8 cellular contexts compared by ENCODE assay signal in genomic region chr9:133609311-133610098, GRCh38. TPM values are rescaled to one million over a fixed set of nuclear protein-coding genes. Genes with fewer than 3 reads are reported as not detected.
A peak's percentile ranks its signal among the peaks of the same experiment; 100 is the strongest.
DNase-seq lines count a peak whose midpoint lies in the region; ATAC-seq and TF ChIP-seq lines count a peak whose summit lies in the region.

Gene FAM163B, minus strand, starts transcription at chr9:133609389. Its CDS starts 29,166 bp downstream, at chr9:133580223.

- H3K4me3 Mint-ChIP-seq in CD4-positive, alpha-beta T cell: no peak within 1 kb of the TSS

- 18% methylated on average over 61 of the region's 61 CpGs for WGBS in liver
- WGBS in testis, 2 donors: 14 to 17% methylated on average over 10 to 22 of the region's 61 CpGs
- 21 to 29% methylated on average over 18 to 19 of the region's 61 CpGs for WGBS in tibial nerve, 2 donors

- H3K27me3 Mint-ChIP-seq in CD4-positive, alpha-beta T cell: peaks cover 52% of the 10 kb centered on the region

- no peak for TF ChIP-seq POLR2A in breast epithelium (IDR thresholded peaks at IDR 0.05)
- TF ChIP-seq POLR2A in testis (IDR thresholded peaks at IDR 0.05): no peak
- TF ChIP-seq POLR2A in tibial nerve (IDR thresholded peaks at IDR 0.05): no peak

- peaks cover 38% of the 10 kb centered on the region for H3K27me3 ChIP-seq in CD4-positive, alpha-beta T cell (ENCODE audit: control insufficient read depth, insufficient read depth, low read length)
- peaks cover 2 to 95% of the 10 kb centered on the region in 2 donors for H3K27me3 ChIP-seq in breast epithelium
- H3K27me3 ChIP-seq in liver (ENCODE audit: control insufficient read depth in 4 of 4, insufficient read depth in 4 of 4, low read length in 3 of 4): peaks cover 0 to 2% (median 1%) of the 10 kb centered on the region in 4 donors
- no peaks in the 10 kb centered on the region for H3K27me3 ChIP-seq in testis
- H3K27me3 ChIP-seq in tibial nerve: peaks cover 0 to 83% of the 10 kb centered on the region in 2 donors

- no peak within 1 kb of the TSS for H3K27ac ChIP-seq in CD4-positive, alpha-beta T cell (ENCODE audit: low read depth, low read length)
- H3K27ac ChIP-seq in breast epithelium (no peak within 1 kb of the TSS), liver (ENCODE audit: low read depth in 1 of 2, low read length in 2 of 2) (peak within 1 kb of the TSS in 1 of 2 donors; percentile 23), testis (no peak within 1 kb of the TSS), tibial nerve (no peak within 1 kb of the TSS)

- H3K36me3 ChIP-seq in breast epithelium (no peaks in the 10 kb centered on the region), liver (ENCODE audit: control insufficient read depth in 4 of 4, insufficient read depth in 3 of 4, low read depth in 1 of 4, low read length in 3 of 4) (no peaks in the 10 kb centered on the region), testis (ENCODE audit: low read depth, missing control alignments) (no peaks in the 10 kb centered on the region), tibial nerve (no peaks in the 10 kb centered on the region)

- no peaks in the 10 kb centered on the region for H3K4me1 Mint-ChIP-seq in CD4-positive, alpha-beta T cell (ENCODE audit: low read depth)

- ATAC-seq in CD4-positive, alpha-beta T cell (ENCODE audit: poor library complexity): peak; percentile 78
- ATAC-seq in HG03095 (IDR thresholded peaks at IDR 0.05; ENCODE audit: unreplicated experiment): no peak

- intact Hi-C loops in CD4-positive, alpha-beta T cell (cut with DNase I, micrococcal nuclease): loop anchor here in 1 of 2 experiments (5.0 kb wide), 1 partner anchor 98 kb away; no protein-coding TSS in a partner anchor
- intact Hi-C loops in breast epithelium (cut with DNase I; ENCODE audit: low total_unique reads) (no loop called here), testis (cut with DNase I; ENCODE audit: low total_unique reads) (no loop called here)

- no peak for TF ChIP-seq RAD21 in liver (IDR thresholded peaks at IDR 0.05)

- POLR2A ChIA-PET in CD4-positive, alpha-beta T cell (lab: Charles Lee): no interaction called here

- no peaks in the 10 kb centered on the region for H3K9me3 Mint-ChIP-seq in CD4-positive, alpha-beta T cell

- H3K36me3 Mint-ChIP-seq in CD4-positive, alpha-beta T cell (ENCODE audit: low read depth): no peaks in the 10 kb centered on the region

- TF ChIP-seq EP300 in tibial nerve (IDR thresholded peaks at IDR 0.05): no peak

- H3K4me3 ChIP-seq in breast epithelium (peak within 1 kb of the TSS in 2 of 3 donors; percentile 11 to 34), liver (ENCODE audit: low read depth in 1 of 3, low read length in 3 of 3) (peak within 1 kb of the TSS in 1 of 3 donors; percentile 19), testis (peak within 1 kb of the TSS in 1 of 2 donors; percentile 36), tibial nerve (peak within 1 kb of the TSS in 1 of 4 donors; percentile 13)

- CTCF ChIA-PET in CD4-positive, alpha-beta T cell (lab: Charles Lee): interaction anchor here (0.8 kb wide), 1 partner anchor 449 kb away, joined by 3 read pairs; no protein-coding TSS in a partner anchor

- H3K4me1 ChIP-seq in breast epithelium (no peaks in the 10 kb centered on the region), liver (ENCODE audit: control insufficient read depth in 4 of 4, insufficient read depth in 4 of 4, low read length in 3 of 4) (peaks cover 0 to 2% (median 0%) of the 10 kb centered on the region in 4 donors), testis (peaks cover 2% of the 10 kb centered on the region), tibial nerve (peaks cover 0 to 4% (median 0%) of the 10 kb centered on the region in 4 donors)

- no peak within 1 kb of the TSS for H3K9ac ChIP-seq in liver (ENCODE audit: low read depth in 1 of 2, low read length in 2 of 2)

- no peaks in the 10 kb centered on the region for H3K9me3 ChIP-seq in CD4-positive, alpha-beta T cell (ENCODE audit: control insufficient read depth, low read length)
- H3K9me3 ChIP-seq in breast epithelium: no peaks in the 10 kb centered on the region
- H3K9me3 ChIP-seq in liver (ENCODE audit: control insufficient read depth in 4 of 4, low read length in 3 of 4): no peaks in the 10 kb centered on the region
- H3K9me3 ChIP-seq in testis: no peaks in the 10 kb centered on the region
- no peaks in the 10 kb centered on the region for H3K9me3 ChIP-seq in tibial nerve

- DNase-seq in CD4-positive, alpha-beta T cell: peak; percentile 11 to 53 (median 30)
- peak; percentile 18 for DNase-seq in RPMI7951 (ENCODE audit: low read depth)
- DNase-seq in breast epithelium (ENCODE audit: low spot score in 2 of 2): no peak
- peak; percentile 61 for DNase-seq in testis
- DNase-seq in tibial nerve (ENCODE audit: low spot score in 2 of 2): no peak
- DNase-seq in NCI-H1048 (lab: John Stamatoyannopoulos, UW): no peak

- no peak for TF ChIP-seq CTCF in CD4-positive, alpha-beta T cell (IDR thresholded peaks at IDR 0.05)
- TF ChIP-seq CTCF in breast epithelium (IDR thresholded peaks at IDR 0.05): no peak
- TF ChIP-seq CTCF in liver (IDR thresholded peaks at IDR 0.05; ENCODE audit: low read depth, low read length, missing input control): no peak
- TF ChIP-seq CTCF in testis (IDR thresholded peaks at IDR 0.05): no peak
- no peak for TF ChIP-seq CTCF in tibial nerve (IDR thresholded peaks at IDR 0.05)

- H3K27ac Mint-ChIP-seq in CD4-positive, alpha-beta T cell: no peak within 1 kb of the TSS

TF ChIP-seq in liver, 16 proteins besides CTCF, POLR2A, EP300 and RAD21:
- TF ChIP-seq RXRA (IDR thresholded peaks at IDR 0.05) (no peak), REST (IDR thresholded peaks at IDR 0.05) (peak; percentile 97)

RNA-seq across cellular contexts. Expression of gene FAM163B, which starts in this region (rescaled TPM):
- not detected for total RNA-seq in CD4-positive, alpha-beta T cell
- 1.1 and 1.2 TPM in 2 replicates for total RNA-seq in RPMI7951 (2014; rRNA removed; shearing (Covaris generic))
- total RNA-seq in breast epithelium (not detected), liver (1 to 10 TPM; 3.0 to 3.7 TPM), testis (1 to 10 TPM; 2.8 to 3.8 TPM), tibial nerve (1 to 10 TPM in 2 of 4 donors, under 1 TPM in 1, not detected in 1; 0.90 to 2.2 (median 1.0) TPM)
- polyA plus RNA-seq in liver (1 to 10 TPM; 2.1 to 4.0 TPM), testis (ENCODE audit: insufficient read depth, low read depth, low replicate concordance) (2.2 TPM)

Comparison
In these comparisons a context has a peak if more than half of its experiments do, and no peak if none do; other contexts are left out.
1. Peak in DNase-seq and ATAC-seq in CD4-positive, alpha-beta T cell; RNA of the gene not detected or under 1 TPM.
2. DNase-seq: peak in RPMI7951 (single experiment) and testis (single experiment); none in breast epithelium (0 of 2), tibial nerve (0 of 2) and NCI-H1048 (single experiment).